Comparison of ENCODE assay signal across 19 cellular contexts in the genomic region with DNA sequence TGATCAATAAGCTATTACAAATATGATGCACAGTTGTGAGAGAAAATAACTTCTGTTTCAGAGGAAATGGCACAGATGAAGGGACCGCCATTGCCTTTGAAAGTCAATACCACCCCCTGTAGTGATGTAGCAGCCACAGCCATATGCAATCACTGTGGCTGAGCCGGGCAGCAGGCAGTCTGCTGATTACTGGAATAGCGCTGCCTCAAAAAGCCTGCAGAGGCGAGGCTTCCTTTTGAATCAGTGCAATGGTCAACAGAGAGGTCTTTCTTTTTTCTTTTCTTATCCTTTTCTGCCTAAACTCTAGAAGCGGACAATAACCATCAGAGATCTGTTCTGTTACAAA.
"Had no signal": no experiment of that assay in that cellular context is flagged by ENCODE, and none has a peak within 500 bp of the region (broad histone marks: within the 10 kb centered on the region; RNA-seq: fewer than 3 reads in every experiment).

No MANE protein-coding gene starts in this region.

- H3K4me1 ChIP-seq: esophagus squamous epithelium, thyroid gland, uterus had no signal

- ATAC-seq: activated CD4-positive, alpha-beta T cell treated with anti-CD3 and anti-CD28 coated beads for 36 hours; activated naive CD4-positive, alpha-beta T cell treated with anti-CD3 and anti-CD28 coated beads, Interleukin-2, amount 50 U/mL, for 72 hours; body of pancreas; stimulated activated effector memory CD8-positive, alpha-beta T cell treated with anti-CD3 and anti-CD28 coated beads, Interleukin-12 subunit alpha, Interleukin-12 subunit beta, amount 100 ng/mL, for 72 hours; T-cell had no signal

- H3K36me3 Mint-ChIP-seq: activated CD4-positive, alpha-beta memory T cell treated with anti-CD3 and anti-CD28 coated beads for 36 hours; activated naive CD4-positive, alpha-beta T cell treated with anti-CD3 and anti-CD28 coated beads, Interleukin-2, amount 50 U/mL, for 72 hours; mesothelial cell of epicardium; stimulated activated effector memory CD8-positive, alpha-beta T cell treated with anti-CD3 and anti-CD28 coated beads, Interleukin-12 subunit alpha, Interleukin-12 subunit beta, amount 100 ng/mL, for 72 hours; T-cell had no signal

- H3K4me3 ChIP-seq: body of pancreas, esophagus squamous epithelium, thyroid gland, uterus had no signal

- H3K9me3 Mint-ChIP-seq: mesothelial cell of epicardium; stimulated activated effector memory CD8-positive, alpha-beta T cell treated with anti-CD3 and anti-CD28 coated beads, Interleukin-12 subunit alpha, Interleukin-12 subunit beta, amount 100 ng/mL, for 72 hours had no signal

- H3K27ac Mint-ChIP-seq: activated CD4-positive, alpha-beta memory T cell treated with anti-CD3 and anti-CD28 coated beads for 36 hours; activated CD4-positive, alpha-beta T cell treated with anti-CD3 and anti-CD28 coated beads for 36 hours; activated naive CD4-positive, alpha-beta T cell treated with anti-CD3 and anti-CD28 coated beads, Interleukin-2, amount 50 U/mL, for 72 hours; mesothelial cell of epicardium; stimulated activated effector memory CD8-positive, alpha-beta T cell treated with anti-CD3 and anti-CD28 coated beads, Interleukin-12 subunit alpha, Interleukin-12 subunit beta, amount 100 ng/mL, for 72 hours; T-cell had no signal

- H3K4me3 Mint-ChIP-seq: activated CD4-positive, alpha-beta memory T cell treated with anti-CD3 and anti-CD28 coated beads for 36 hours; activated CD4-positive, alpha-beta T cell treated with anti-CD3 and anti-CD28 coated beads for 36 hours; mesothelial cell of epicardium; stimulated activated effector memory CD8-positive, alpha-beta T cell treated with anti-CD3 and anti-CD28 coated beads, Interleukin-12 subunit alpha, Interleukin-12 subunit beta, amount 100 ng/mL, for 72 hours; T-cell had no signal

- H3K27ac ChIP-seq: body of pancreas, esophagus squamous epithelium, neutrophil, thyroid gland, uterus, VCaP had no signal

- DNase-seq: activated CD4-positive, alpha-beta memory T cell treated with anti-CD3 and anti-CD28 coated beads for 36 hours; activated CD4-positive, alpha-beta T cell treated with anti-CD3 and anti-CD28 coated beads for 36 hours; activated gamma-delta T cell; activated T-cell treated with anti-CD3 and anti-CD28 coated beads, Interleukin-2, amount 50 U/mL, for 48 hours; amniotic stem cell; body of pancreas; central memory CD4-positive, alpha-beta T cell; cortex of kidney; effector CD4-positive, alpha-beta T cell; esophagus squamous epithelium; T-cell; T1000; thyroid gland; uterus had no signal

- H3K27me3 Mint-ChIP-seq: activated CD4-positive, alpha-beta memory T cell treated with anti-CD3 and anti-CD28 coated beads for 36 hours; activated CD4-positive, alpha-beta T cell treated with anti-CD3 and anti-CD28 coated beads for 36 hours; T-cell had no signal

- H3K9me3 ChIP-seq: body of pancreas, esophagus squamous epithelium, neutrophil, thyroid gland, uterus had no signal

- H3K27me3 ChIP-seq: body of pancreas, esophagus squamous epithelium, neutrophil, thyroid gland, uterus had no signal

- H3K36me3 ChIP-seq: esophagus squamous epithelium, neutrophil, thyroid gland, uterus had no signal

- H3K4me1 Mint-ChIP-seq: activated CD4-positive, alpha-beta T cell treated with anti-CD3 and anti-CD28 coated beads for 36 hours; stimulated activated effector memory CD8-positive, alpha-beta T cell treated with anti-CD3 and anti-CD28 coated beads, Interleukin-12 subunit alpha, Interleukin-12 subunit beta, amount 100 ng/mL, for 72 hours; T-cell had no signal
